In genomic region chr1:155242805-155243358, GRCh38 we compare ENCODE assay signal across 9 cellular contexts. TPM values are rescaled to one million over a fixed set of nuclear protein-coding genes. Genes with fewer than 3 reads are reported as not detected.
DNase-seq lines count a peak whose midpoint lies in the region; TF ChIP-seq lines count a peak whose summit lies in the region.
"Had no signal": no experiment of that assay in that cellular context is flagged by ENCODE, and none has a peak within 500 bp of the region (broad histone marks: within the 10 kb centered on the region; RNA-seq: fewer than 3 reads in every experiment).

No MANE protein-coding gene starts in this region.

- TF ChIP-seq CTCF in testis (IDR thresholded peaks at IDR 0.05) = no peak

- H3K9me3 ChIP-seq in iPS-20b (ENCODE audit: insufficient read depth, low read depth, low read length) (no peaks in the 10 kb centered on the region), testis (no peaks in the 10 kb centered on the region)

- H3K4me1 Mint-ChIP-seq in activated CD4-positive, alpha-beta T cell treated with anti-CD3 and anti-CD28 coated beads, Interleukin-2, amount 10 ng/mL, durations not matched to agents 7 days and 5 days = peaks cover 62% of the 10 kb centered on the region
- peaks cover 50% of the 10 kb centered on the region for H3K4me1 Mint-ChIP-seq in activated T-helper 1 cell treated with anti-CD3 and anti-CD28 coated beads, Interleukin-12 subunit alpha, Interleukin-12 subunit beta, Interleukin-2, Interleukin-4 antibody, amounts not matched to agents 30 ng/mL and 10 ng/mL and 1 ng/mL, durations not matched to agents 14 hours and 24 hours and 36 hours (ENCODE audit: low read depth)

- H3K27ac ChIP-seq in iPS-20b (ENCODE audit: low read length) = no peak overlapping the region
- H3K27ac ChIP-seq in testis = peak overlapping the region in 1 of 2 donors; percentile 94

- H3K27ac Mint-ChIP-seq in activated CD4-positive, alpha-beta T cell treated with anti-CD3 and anti-CD28 coated beads, Interleukin-2, amount 10 ng/mL, durations not matched to agents 7 days and 5 days = peak overlapping the region; percentile 94
- H3K27ac Mint-ChIP-seq in activated T-helper 1 cell treated with anti-CD3 and anti-CD28 coated beads, Interleukin-12 subunit alpha, Interleukin-12 subunit beta, Interleukin-2, Interleukin-4 antibody, amounts not matched to agents 30 ng/mL and 10 ng/mL and 1 ng/mL, durations not matched to agents 14 hours and 24 hours and 36 hours = peak overlapping the region; percentile 30

- H3K9ac ChIP-seq in iPS-20b (ENCODE audit: low read depth, low read length) = no peak overlapping the region

- POLR2A ChIA-PET in activated CD4-positive, alpha-beta T cell treated with anti-CD3 and anti-CD28 coated beads, Interleukin-2, amount 10 ng/mL, durations not matched to agents 7 days and 5 days (lab: Charles Lee) = no interaction called here

- CTCF ChIA-PET in activated CD4-positive, alpha-beta T cell treated with anti-CD3 and anti-CD28 coated beads, Interleukin-2, amount 10 ng/mL, durations not matched to agents 7 days and 5 days (lab: Charles Lee) = interaction anchor here (0.6 to 1.8 kb wide), 5 partner anchors 14 to 812 kb away, joined by 3 to 5 read pairs (median 4); partner anchors contain the start of gene KRTCAP2

- no peak for TF ChIP-seq POLR2A in testis (IDR thresholded peaks at IDR 0.05)

- intact Hi-C loops in activated T-helper 1 cell treated with anti-CD3 and anti-CD28 coated beads, Interleukin-12 subunit alpha, Interleukin-12 subunit beta, Interleukin-2, Interleukin-4 antibody, amounts not matched to agents 30 ng/mL and 10 ng/mL and 1 ng/mL, durations not matched to agents 14 hours and 24 hours and 36 hours (cut with micrococcal nuclease) = loop anchor here (5.0 kb wide), 1 partner anchor 34 kb away; the partner anchor contains the start of gene HCN3
- intact Hi-C loops in testis (cut with DNase I; ENCODE audit: low total_unique reads) = no loop called here

- H3K4me3 Mint-ChIP-seq in activated CD4-positive, alpha-beta T cell treated with anti-CD3 and anti-CD28 coated beads, Interleukin-2, amount 10 ng/mL, durations not matched to agents 7 days and 5 days = peak overlapping the region; percentile 79
- H3K4me3 Mint-ChIP-seq in activated T-helper 1 cell treated with anti-CD3 and anti-CD28 coated beads, Interleukin-12 subunit alpha, Interleukin-12 subunit beta, Interleukin-2, Interleukin-4 antibody, amounts not matched to agents 30 ng/mL and 10 ng/mL and 1 ng/mL, durations not matched to agents 14 hours and 24 hours and 36 hours = peak overlapping the region; percentile 86

- peaks cover 34% of the 10 kb centered on the region for H3K27me3 ChIP-seq in iPS-20b (ENCODE audit: insufficient read depth, low read length)
- no peaks in the 10 kb centered on the region for H3K27me3 ChIP-seq in testis

- peak overlapping the region; percentile 62 for H3K4me3 ChIP-seq in iPS-20b (ENCODE audit: low read length)
- H3K4me3 ChIP-seq in testis = no peak overlapping the region

- peaks cover 22% of the 10 kb centered on the region for H3K36me3 Mint-ChIP-seq in activated CD4-positive, alpha-beta T cell treated with anti-CD3 and anti-CD28 coated beads, Interleukin-2, amount 10 ng/mL, durations not matched to agents 7 days and 5 days (ENCODE audit: low read depth)
- H3K36me3 Mint-ChIP-seq in activated T-helper 1 cell treated with anti-CD3 and anti-CD28 coated beads, Interleukin-12 subunit alpha, Interleukin-12 subunit beta, Interleukin-2, Interleukin-4 antibody, amounts not matched to agents 30 ng/mL and 10 ng/mL and 1 ng/mL, durations not matched to agents 14 hours and 24 hours and 36 hours (ENCODE audit: low read depth) = peaks cover 19% of the 10 kb centered on the region

- H3K4me1 ChIP-seq in iPS-20b (ENCODE audit: insufficient read depth, low read length) (peaks cover 3% of the 10 kb centered on the region; the same call in 1 of the 2 replicates), testis (peaks cover 8% of the 10 kb centered on the region)

- peaks cover 2% of the 10 kb centered on the region for H3K27me3 Mint-ChIP-seq in activated CD4-positive, alpha-beta T cell treated with anti-CD3 and anti-CD28 coated beads, Interleukin-2, amount 10 ng/mL, durations not matched to agents 7 days and 5 days
- peaks cover 2% of the 10 kb centered on the region for H3K27me3 Mint-ChIP-seq in activated T-helper 1 cell treated with anti-CD3 and anti-CD28 coated beads, Interleukin-12 subunit alpha, Interleukin-12 subunit beta, Interleukin-2, Interleukin-4 antibody, amounts not matched to agents 30 ng/mL and 10 ng/mL and 1 ng/mL, durations not matched to agents 14 hours and 24 hours and 36 hours (ENCODE audit: insufficient read depth)

- DNase-seq in activated CD4-positive, alpha-beta T cell treated with anti-CD3 and anti-CD28 coated beads, Interleukin-2, amount 10 ng/mL, durations not matched to agents 7 days and 5 days = no peak
- no peak for DNase-seq in activated CD4-positive, alpha-beta T cell treated with anti-CD3 and anti-CD28 coated beads for 1 hour
- DNase-seq in activated T-helper 1 cell treated with anti-CD3 and anti-CD28 coated beads, Interleukin-12 subunit alpha, Interleukin-12 subunit beta, Interleukin-2, Interleukin-4 antibody, amounts not matched to agents 30 ng/mL and 10 ng/mL and 1 ng/mL, durations not matched to agents 14 hours and 24 hours and 36 hours (ENCODE audit: low spot score) = no peak
- DNase-seq in superior temporal gyrus (ENCODE audit: extremely low spot score) (peak; percentile 38), middle frontal gyrus (ENCODE audit: extremely low spot score, low spot score) (no peak), EL (no peak), testis (no peak)
- DNase-seq: occipital lobe had no signal

- H3K36me3 ChIP-seq in iPS-20b (ENCODE audit: insufficient read depth, low read depth, low read length) = peaks cover 10% of the 10 kb centered on the region; the same call in 1 of the 2 replicates
- H3K36me3 ChIP-seq in testis (ENCODE audit: low read depth, missing control alignments) = no peaks in the 10 kb centered on the region

- no peaks in the 10 kb centered on the region for H3K9me3 Mint-ChIP-seq in activated CD4-positive, alpha-beta T cell treated with anti-CD3 and anti-CD28 coated beads, Interleukin-2, amount 10 ng/mL, durations not matched to agents 7 days and 5 days
- H3K9me3 Mint-ChIP-seq in activated T-helper 1 cell treated with anti-CD3 and anti-CD28 coated beads, Interleukin-12 subunit alpha, Interleukin-12 subunit beta, Interleukin-2, Interleukin-4 antibody, amounts not matched to agents 30 ng/mL and 10 ng/mL and 1 ng/mL, durations not matched to agents 14 hours and 24 hours and 36 hours = no peaks in the 10 kb centered on the region

- WGBS in testis, 2 donors = 78 to 80% methylated on average over 3 of the region's 3 CpGs

RNA-seq across cellular contexts. Expression of gene ENTREP3, which starts 12.4 kb away (rescaled TPM):
- 10 to 100 TPM; 22.8 to 22.9 TPM for total RNA-seq in activated CD4-positive, alpha-beta T cell treated with anti-CD3 and anti-CD28 coated beads, Interleukin-2, amount 10 ng/mL, durations not matched to agents 7 days and 5 days
- total RNA-seq in activated T-helper 1 cell treated with anti-CD3 and anti-CD28 coated beads, Interleukin-12 subunit alpha, Interleukin-12 subunit beta, Interleukin-2, Interleukin-4 antibody, amounts not matched to agents 30 ng/mL and 10 ng/mL and 1 ng/mL, durations not matched to agents 14 hours and 24 hours and 36 hours = 40.3 and 45.5 TPM in 2 replicates
- total RNA-seq in testis = 10 to 100 TPM; 14.3 to 15.8 TPM
- 27.9 TPM for polyA plus RNA-seq in testis (ENCODE audit: insufficient read depth, low read depth, low replicate concordance)

RNA-seq across cellular contexts. Expression of gene SCAMP3, which starts 19.3 kb away (rescaled TPM):
- total RNA-seq in activated CD4-positive, alpha-beta T cell treated with anti-CD3 and anti-CD28 coated beads, Interleukin-2, amount 10 ng/mL, durations not matched to agents 7 days and 5 days = 10 to 100 TPM; 88.7 to 96.4 TPM
- 147 and 168 TPM in 2 replicates for total RNA-seq in activated T-helper 1 cell treated with anti-CD3 and anti-CD28 coated beads, Interleukin-12 subunit alpha, Interleukin-12 subunit beta, Interleukin-2, Interleukin-4 antibody, amounts not matched to agents 30 ng/mL and 10 ng/mL and 1 ng/mL, durations not matched to agents 14 hours and 24 hours and 36 hours
- total RNA-seq in testis = 10 to 100 TPM; 70.9 to 80.6 TPM
- polyA plus RNA-seq in testis (ENCODE audit: insufficient read depth, low read depth, low replicate concordance) = 63.0 TPM

RNA-seq across cellular contexts. Expression of gene CLK2, which starts 30.4 kb away (rescaled TPM):
- total RNA-seq in activated CD4-positive, alpha-beta T cell treated with anti-CD3 and anti-CD28 coated beads, Interleukin-2, amount 10 ng/mL, durations not matched to agents 7 days and 5 days = 100 to 1,000 TPM in 1 of 2 experiments, 10 to 100 TPM in 1; 100.0 to 104 TPM
- 87.0 and 91.6 TPM in 2 replicates for total RNA-seq in activated T-helper 1 cell treated with anti-CD3 and anti-CD28 coated beads, Interleukin-12 subunit alpha, Interleukin-12 subunit beta, Interleukin-2, Interleukin-4 antibody, amounts not matched to agents 30 ng/mL and 10 ng/mL and 1 ng/mL, durations not matched to agents 14 hours and 24 hours and 36 hours
- total RNA-seq in testis = 10 to 100 TPM; 52.8 to 54.1 TPM
- 37.0 TPM for polyA plus RNA-seq in testis (ENCODE audit: insufficient read depth, low read depth, low replicate concordance)

RNA-seq across cellular contexts. Expression of gene HCN3, which starts 34.4 kb away (rescaled TPM):
- 1 to 10 TPM; 2.5 to 3.4 TPM for total RNA-seq in activated CD4-positive, alpha-beta T cell treated with anti-CD3 and anti-CD28 coated beads, Interleukin-2, amount 10 ng/mL, durations not matched to agents 7 days and 5 days
- total RNA-seq in activated T-helper 1 cell treated with anti-CD3 and anti-CD28 coated beads, Interleukin-12 subunit alpha, Interleukin-12 subunit beta, Interleukin-2, Interleukin-4 antibody, amounts not matched to agents 30 ng/mL and 10 ng/mL and 1 ng/mL, durations not matched to agents 14 hours and 24 hours and 36 hours = 2.5 and 3.3 TPM in 2 replicates
- 1 to 10 TPM; 3.5 to 3.8 TPM for total RNA-seq in testis
- polyA plus RNA-seq in testis (ENCODE audit: insufficient read depth, low read depth, low replicate concordance) = 2.2 TPM

RNA-seq across cellular contexts. Expression of gene MTX1, which starts 34.4 kb away (rescaled TPM):
- total RNA-seq in activated CD4-positive, alpha-beta T cell treated with anti-CD3 and anti-CD28 coated beads, Interleukin-2, amount 10 ng/mL, durations not matched to agents 7 days and 5 days = 10 to 100 TPM; 32.8 to 37.3 TPM
- 61.8 and 62.3 TPM in 2 replicates for total RNA-seq in activated T-helper 1 cell treated with anti-CD3 and anti-CD28 coated beads, Interleukin-12 subunit alpha, Interleukin-12 subunit beta, Interleukin-2, Interleukin-4 antibody, amounts not matched to agents 30 ng/mL and 10 ng/mL and 1 ng/mL, durations not matched to agents 14 hours and 24 hours and 36 hours
- 100 to 1,000 TPM in 1 of 2 donors, 10 to 100 TPM in 1; 77.1 to 118 TPM for total RNA-seq in testis
- polyA plus RNA-seq in testis (ENCODE audit: insufficient read depth, low read depth, low replicate concordance) = 161 TPM
